In the genomic region with DNA sequence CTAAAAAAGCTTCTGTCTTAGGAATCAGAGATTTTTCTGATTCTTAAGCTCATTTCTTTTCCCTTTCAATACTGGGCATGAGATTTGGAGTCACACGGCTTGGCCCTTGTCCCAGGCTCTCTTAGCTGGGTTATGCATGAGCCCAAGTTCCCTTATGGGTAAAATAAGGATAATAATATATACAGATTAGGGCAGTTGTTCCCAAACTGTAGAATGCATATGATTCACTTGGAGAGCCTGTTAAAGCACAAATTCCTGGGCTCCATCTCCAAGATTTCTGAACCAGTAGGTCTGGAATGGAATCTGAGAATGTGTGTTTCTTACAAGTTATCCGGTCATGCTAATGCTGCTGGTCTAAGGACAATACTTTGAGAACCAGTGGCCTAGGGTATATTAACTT, we compare ENCODE assay signal across 21 cellular contexts.
DNase-seq lines count a peak whose midpoint lies in the region; ATAC-seq and TF ChIP-seq lines count a peak whose summit lies in the region.
"Had no signal": no experiment of that assay in that cellular context is flagged by ENCODE, and none has a peak within 500 bp of the region (broad histone marks: within the 10 kb centered on the region; RNA-seq: fewer than 3 reads in every experiment).

No MANE protein-coding gene starts in this region.

- no peaks in the 10 kb centered on the region for H3K36me3 ChIP-seq in ovary
- H3K36me3 ChIP-seq: BLaER1 treated with 17β-estradiol and CSF1 and Interleukin-3, amounts not matched to agents 10 nM and 100 nM; SJCRH30; tibial nerve had no signal

- intact Hi-C loops in ovary (cut with DNase I): no loop called here
- intact Hi-C loops in activated CD4-positive, alpha-beta T cell treated with anti-CD3 and anti-CD28 coated beads, Interleukin-2, amount 10 ng/mL, durations not matched to agents 24 days and 14 days (cut with micrococcal nuclease): no loop called here

- H3K27ac Mint-ChIP-seq in osteocyte (ENCODE audit: unreplicated experiment): peak overlapping the region; percentile 52
- H3K27ac Mint-ChIP-seq in activated CD4-positive, alpha-beta T cell treated with anti-CD3 and anti-CD28 coated beads, Interleukin-2, amount 10 ng/mL, durations not matched to agents 24 days and 14 days: no peak overlapping the region
- H3K27ac Mint-ChIP-seq: activated naive CD4-positive, alpha-beta T cell treated with anti-CD3 and anti-CD28 coated beads, Interleukin-2, amount 50 U/mL, for 72 hours; H9 had no signal

- TF ChIP-seq POLR2A in ovary (IDR thresholded peaks at IDR 0.05): no peak

- no peak overlapping the region for H3K27ac ChIP-seq in ovary
- H3K27ac ChIP-seq: BLaER1 treated with 17β-estradiol and CSF1 and Interleukin-3, amounts not matched to agents 10 nM and 100 nM; coronary artery; SJCRH30; tibial nerve had no signal

- peaks cover 3% of the 10 kb centered on the region for H3K4me1 ChIP-seq in ovary (ENCODE audit: insufficient read depth)

- no peak for ATAC-seq in HG03439 (IDR thresholded peaks at IDR 0.05; ENCODE audit: unreplicated experiment)
- ATAC-seq: activated naive CD4-positive, alpha-beta T cell treated with anti-CD3 and anti-CD28 coated beads, Interleukin-2, amount 50 U/mL, for 72 hours had no signal

- no peaks in the 10 kb centered on the region for H3K36me3 Mint-ChIP-seq in osteocyte (ENCODE audit: unreplicated experiment)
- H3K36me3 Mint-ChIP-seq in activated CD4-positive, alpha-beta T cell treated with anti-CD3 and anti-CD28 coated beads, Interleukin-2, amount 10 ng/mL, durations not matched to agents 24 days and 14 days (ENCODE audit: low read depth): no peaks in the 10 kb centered on the region
- H3K36me3 Mint-ChIP-seq: activated naive CD4-positive, alpha-beta T cell treated with anti-CD3 and anti-CD28 coated beads, Interleukin-2, amount 50 U/mL, for 72 hours had no signal

- H3K4me3 ChIP-seq in AG10803 (ENCODE audit: low read length): no peak overlapping the region
- no peak overlapping the region for H3K4me3 ChIP-seq in ovary
- H3K4me3 ChIP-seq: BLaER1 treated with 17β-estradiol and CSF1 and Interleukin-3, amounts not matched to agents 10 nM and 100 nM; coronary artery; SJCRH30; tibial nerve had no signal

- TF ChIP-seq EP300 in ovary (IDR thresholded peaks at IDR 0.05): no peak

- DNase-seq in AG10803 (ENCODE audit: low read depth): peak; percentile 58
- peak; percentile 7 for DNase-seq in SK-MEL-5 (ENCODE audit: low read depth, low spot score)
- peak; percentile 84 for DNase-seq in fibroblast of peridontal ligament (ENCODE audit: extremely low read depth)
- no peak for DNase-seq in osteocyte (ENCODE audit: extremely low spot score, unreplicated experiment)
- DNase-seq in ovary: no peak
- DNase-seq in ecto neural progenitor cell (ENCODE audit: low spot score): no peak
- no peak for DNase-seq in activated CD4-positive, alpha-beta T cell treated with anti-CD3 and anti-CD28 coated beads, Interleukin-2, amount 10 ng/mL, durations not matched to agents 24 days and 14 days
- DNase-seq: H9; islet precursor cell; MM.1S; NCI-H1436 treated with DMSO at 0.1 percent for 48 hours; NCI-H524; SJCRH30; stimulated activated CD4-positive, alpha-beta T cell treated with anti-CD3 and anti-CD28 coated beads, Interleukin-4, amount 100 ng/mL, for 24 hours; stimulated activated naive CD4-positive, alpha-beta T cell treated with Interleukin-2 at 50 U/mL for 16 hours had no signal

- WGBS in ovary, 3 donors: 65 to 80% (median 67%) methylated on average over 2 of the region's 2 CpGs

- TF ChIP-seq CTCF in AG10803 (conservative IDR thresholded peaks at IDR 0.05; ENCODE audit: low read length) (no peak), osteocyte (IDR thresholded peaks at IDR 0.05) (no peak), ovary (IDR thresholded peaks at IDR 0.05) (no peak)

- no peaks in the 10 kb centered on the region for H3K9me3 ChIP-seq in ovary
- H3K9me3 ChIP-seq: BLaER1 treated with 17β-estradiol and CSF1 and Interleukin-3, amounts not matched to agents 10 nM and 100 nM; SJCRH30; tibial nerve had no signal

- H3K9me3 Mint-ChIP-seq in osteocyte (ENCODE audit: unreplicated experiment): no peaks in the 10 kb centered on the region
- H3K9me3 Mint-ChIP-seq in activated CD4-positive, alpha-beta T cell treated with anti-CD3 and anti-CD28 coated beads, Interleukin-2, amount 10 ng/mL, durations not matched to agents 24 days and 14 days: no peaks in the 10 kb centered on the region
- H3K9me3 Mint-ChIP-seq: activated naive CD4-positive, alpha-beta T cell treated with anti-CD3 and anti-CD28 coated beads, Interleukin-2, amount 50 U/mL, for 72 hours; H9; neural crest cell had no signal

- no peaks in the 10 kb centered on the region for H3K27me3 Mint-ChIP-seq in osteocyte (ENCODE audit: unreplicated experiment)
- peaks cover 10% of the 10 kb centered on the region for H3K27me3 Mint-ChIP-seq in activated CD4-positive, alpha-beta T cell treated with anti-CD3 and anti-CD28 coated beads, Interleukin-2, amount 10 ng/mL, durations not matched to agents 24 days and 14 days

- in situ Hi-C loops in SK-MEL-5 (cut with HindIII; ENCODE audit: low pct_unique_long_range_greater_than_20kb, low sequenced_read_pairs): no loop called here

- H3K27me3 ChIP-seq in ovary: no peaks in the 10 kb centered on the region
- H3K27me3 ChIP-seq: BLaER1 treated with 17β-estradiol and CSF1 and Interleukin-3, amounts not matched to agents 10 nM and 100 nM; SJCRH30; tibial nerve had no signal

- no peak overlapping the region for H3K4me3 Mint-ChIP-seq in osteocyte (ENCODE audit: unreplicated experiment)
- H3K4me3 Mint-ChIP-seq in activated CD4-positive, alpha-beta T cell treated with anti-CD3 and anti-CD28 coated beads, Interleukin-2, amount 10 ng/mL, durations not matched to agents 24 days and 14 days: no peak overlapping the region
- H3K4me3 Mint-ChIP-seq: H9, neural crest cell had no signal

- H3K4me1 Mint-ChIP-seq in osteocyte (ENCODE audit: unreplicated experiment): peaks cover 42% of the 10 kb centered on the region
- no peaks in the 10 kb centered on the region for H3K4me1 Mint-ChIP-seq in activated CD4-positive, alpha-beta T cell treated with anti-CD3 and anti-CD28 coated beads, Interleukin-2, amount 10 ng/mL, durations not matched to agents 24 days and 14 days

Comparison
In these comparisons a context has a peak if more than half of its experiments do, and no peak if none do; other contexts are left out.
1. DNase-seq: peak in AG10803 (single experiment), SK-MEL-5 (single experiment) and fibroblast of peridontal ligament (single experiment); none in osteocyte (single experiment), ovary (0 of 5), ecto neural progenitor cell (single experiment) and activated CD4-positive, alpha-beta T cell treated with anti-CD3 and anti-CD28 coated beads, Interleukin-2, amount 10 ng/mL, durations not matched to agents 24 days and 14 days (single experiment).